32 cellular contexts compared by ENCODE assay signal in the genomic region with DNA sequence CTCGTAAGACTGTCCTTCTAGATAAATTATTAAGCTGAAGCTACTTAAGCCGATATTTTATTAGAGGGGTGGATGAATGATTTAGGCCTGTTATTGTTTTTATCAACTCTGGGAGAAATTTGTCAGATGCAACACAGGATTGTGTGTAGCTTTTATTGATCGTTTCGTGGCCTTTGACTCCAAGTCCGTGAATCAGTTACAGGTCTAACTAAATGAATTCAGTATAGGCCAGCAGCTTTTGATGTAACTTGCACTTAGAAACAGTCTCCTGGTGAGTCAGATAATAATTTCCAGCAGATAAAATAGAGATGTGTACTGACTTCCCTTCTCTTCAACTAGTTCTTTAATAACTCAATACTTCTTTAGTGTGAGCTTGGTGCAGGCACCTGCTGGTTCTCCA.
"Had no signal": no experiment of that assay in that cellular context is flagged by ENCODE, and none has a peak within 500 bp of the region (broad histone marks: within the 10 kb centered on the region; RNA-seq: fewer than 3 reads in every experiment).

No MANE protein-coding gene starts in this region.

- H3K27ac ChIP-seq: ascending aorta, breast epithelium, SJCRH30, SK-N-MC had no signal

- DNase-seq: activated B cell treated with CpG ODN at 0.5 μM for 24 hours; activated CD4-positive, alpha-beta T cell treated with anti-CD3 and anti-CD28 coated beads for 48 hours; activated CD4-positive, CD25-positive, alpha-beta regulatory T cell treated with anti-CD3 and anti-CD28 coated beads, Interleukin-2, amount 50 U/mL, for 72 hours; activated CD8-positive, alpha-beta T cell treated with anti-CD3 and anti-CD28 coated beads for 36 hours; activated effector memory CD4-positive, alpha-beta T cell treated with anti-CD3 and anti-CD28 coated beads, Interleukin-2, amount 50 U/mL, for 16 hours; activated naive CD4-positive, alpha-beta T cell; activated naive CD4-positive, alpha-beta T cell treated with anti-CD3 and anti-CD28 coated beads, Interleukin-2, amount 50 U/mL, for 16 hours; activated naive CD8-positive, alpha-beta T cell treated with anti-CD3 and anti-CD28 coated beads for 36 hours; activated T-cell treated with anti-CD3 and anti-CD28 coated beads, Interleukin-2, amount 50 U/mL, for 1 hour; activated T-cell treated with anti-CD3 and anti-CD28 coated beads, Interleukin-2, amount 50 U/mL, for 72 hours; amniotic stem cell; Kasumi-1; KG1; MM.1S; MV-4-11; NCI-H1092; NCI-H1436 treated with DMSO at 0.1 percent for 48 hours; NCI-H1694 treated with DMSO at 0.1 percent for 48 hours; NCI-H2029; NCI-H345; NCI-H524 treated with DMSO at 0.1 percent for 48 hours; SHP77; SJCRH30; SW 1271; T-helper 1 cell; T-helper 2 cell; T-helper 9 cell had no signal

- H3K36me3 ChIP-seq: ascending aorta, breast epithelium, SJCRH30 had no signal

- H3K4me3 ChIP-seq: ascending aorta, breast epithelium, SJCRH30, SK-N-MC had no signal

- H3K27me3 ChIP-seq: ascending aorta, breast epithelium, SJCRH30 had no signal

- ATAC-seq: activated CD8-positive, alpha-beta T cell treated with anti-CD3 and anti-CD28 coated beads for 36 hours; activated T-cell treated with anti-CD3 and anti-CD28 coated beads, Interleukin-2, amount 50 U/mL, for 72 hours; activated T-helper 17 cell treated with anti-CD3 and anti-CD28 coated beads, Interleukin-2, amount 50 U/mL, for 72 hours; Panc1 had no signal

- H3K9me3 ChIP-seq: ascending aorta, breast epithelium, SJCRH30 had no signal

- H3K4me1 ChIP-seq: ascending aorta, breast epithelium, SJCRH30 had no signal
